Comparison of ENCODE assay signal across 8 cellular contexts in genomic region chr2:219160186-219161017, GRCh38. TPM values are rescaled to one million over a fixed set of nuclear protein-coding genes. Genes with fewer than 3 reads are reported as not detected.
A peak's percentile ranks its signal among the peaks of the same experiment; 100 is the strongest.
DNase-seq lines count a peak whose midpoint lies in the region; ATAC-seq and TF ChIP-seq lines count a peak whose summit lies in the region.

Gene NHEJ1, minus strand, starts transcription at chr2:219160815. Its CDS starts 2,453 bp downstream, at chr2:219158362.

- H3K4me1 ChIP-seq in Panc1 (ENCODE audit: control insufficient read depth, insufficient read depth, low read length) (peaks cover 5% of the 10 kb centered on the region), esophagus squamous epithelium (peaks cover 4 to 17% (median 5%) of the 10 kb centered on the region in 3 donors)
- peaks cover 11 to 12% of the 10 kb centered on the region in 2 donors for H3K4me1 ChIP-seq in naive thymus-derived CD4-positive, alpha-beta T cell (ENCODE audit: control insufficient read depth in 2 of 2, insufficient read depth in 2 of 2, low read length in 2 of 2)

- DNase-seq in DMS79 (lab: John Stamatoyannopoulos, UW) (peak; percentile 66), KBM-7 (peak; percentile 94), Panc1 (ENCODE audit: low read depth, low spot score) (peak; percentile 75), esophagus squamous epithelium (lab: John Stamatoyannopoulos, UW) (peak; percentile 77)
- peak; percentile 98 to 99 for DNase-seq in activated T-cell treated with anti-CD3 and anti-CD28 coated beads, Interleukin-2, amount 50 U/mL, for 48 hours
- DNase-seq in naive thymus-derived CD4-positive, alpha-beta T cell: peak; percentile 84 to 98 (median 92)
- peak; percentile 91 for DNase-seq in stimulated activated naive B cell treated with anti-CD40 and anti-IgM and Interleukin-4, amounts not matched to agents 10 μg/mL and 1 μg/mL and 100 μg/mL, for 72 hours

- peak within 1 kb of the TSS; percentile 88 to 97 (median 93) for H3K4me3 Mint-ChIP-seq in naive thymus-derived CD4-positive, alpha-beta T cell
- H3K4me3 Mint-ChIP-seq in stimulated activated naive B cell treated with anti-CD40 and anti-IgM and Interleukin-4, amounts not matched to agents 10 μg/mL and 1 μg/mL and 100 μg/mL, for 72 hours: peak within 1 kb of the TSS; percentile 88 to 94

- TF ChIP-seq CTCF in Panc1 (IDR thresholded peaks at IDR 0.05) (peak; percentile 98), esophagus squamous epithelium (IDR thresholded peaks at IDR 0.05) (peak; percentile 98 to 99 (median 98))

- intact Hi-C loops in Panc1 (cut with micrococcal nuclease; ENCODE audit: unreplicated experiment) (loop anchor here (2.0 to 10.0 kb wide), 2 partner anchors 54 to 134 kb away; partner anchors contain the start of gene ABCB6), esophagus squamous epithelium (cut with DNase I) (loop anchor here (5.0 to 10.0 kb wide), 2 partner anchors 54 to 137 kb away; partner anchors contain the start of gene ABCB6)
- intact Hi-C loops in naive thymus-derived CD4-positive, alpha-beta T cell (cut with micrococcal nuclease): loop anchor here (1.0 to 5.0 kb wide), 20 partner anchors 11 to 450 kb away; partner anchors contain the start of genes ABCB6 (in 2 of the 2), ANKZF1 (in 2 of the 2), ATG9A (in 2 of the 2) and DNAJB2 (in 2 of the 2)

- peak within 1 kb of the TSS; percentile 81 to 97 (median 93) for H3K27ac Mint-ChIP-seq in naive thymus-derived CD4-positive, alpha-beta T cell
- peak within 1 kb of the TSS; percentile 97 for H3K27ac Mint-ChIP-seq in stimulated activated naive B cell treated with anti-CD40 and anti-IgM and Interleukin-4, amounts not matched to agents 10 μg/mL and 1 μg/mL and 100 μg/mL, for 72 hours

- CTCF ChIA-PET in Panc1 (lab: Charles Lee): no interaction called here
- CTCF ChIA-PET in naive thymus-derived CD4-positive, alpha-beta T cell (lab: Charles Lee): interaction anchor here (0.6 to 4.8 kb wide), 11 partner anchors 10 to 138 kb away, joined by 3 to 54 read pairs (median 4); partner anchors contain the start of gene SLC23A3

- ATAC-seq in GM21619 (IDR thresholded peaks at IDR 0.05; ENCODE audit: unreplicated experiment) (peak; percentile 87), Panc1 (peak; percentile 97)
- peak; percentile 96 for ATAC-seq in naive thymus-derived CD4-positive, alpha-beta T cell
- ATAC-seq in stimulated activated naive B cell treated with anti-CD40 and anti-IgM and Interleukin-4, amounts not matched to agents 10 μg/mL and 1 μg/mL and 100 μg/mL, for 72 hours (replicated peaks): peak; percentile 86 to 89

- peak in 1 of 4 donors; percentile 64 for TF ChIP-seq POLR2A in esophagus squamous epithelium (IDR thresholded peaks at IDR 0.05)

- no peaks in the 10 kb centered on the region for H3K36me3 ChIP-seq in Panc1 (ENCODE audit: control insufficient read depth, insufficient read depth, low read length)
- peaks cover 0 to 28% (median 0%) of the 10 kb centered on the region in 3 donors for H3K36me3 ChIP-seq in esophagus squamous epithelium
- peaks cover 0 to 23% (median 5%) of the 10 kb centered on the region in 3 experiments for H3K36me3 ChIP-seq in naive thymus-derived CD4-positive, alpha-beta T cell (ENCODE audit: control insufficient read depth in 2 of 3, insufficient read depth in 3 of 3, low read length in 3 of 3)

- H3K9me3 Mint-ChIP-seq in naive thymus-derived CD4-positive, alpha-beta T cell: no peaks in the 10 kb centered on the region
- H3K9me3 Mint-ChIP-seq in stimulated activated naive B cell treated with anti-CD40 and anti-IgM and Interleukin-4, amounts not matched to agents 10 μg/mL and 1 μg/mL and 100 μg/mL, for 72 hours: no peaks in the 10 kb centered on the region

- H3K27me3 Mint-ChIP-seq in naive thymus-derived CD4-positive, alpha-beta T cell: no peaks in the 10 kb centered on the region
- H3K27me3 Mint-ChIP-seq in stimulated activated naive B cell treated with anti-CD40 and anti-IgM and Interleukin-4, amounts not matched to agents 10 μg/mL and 1 μg/mL and 100 μg/mL, for 72 hours: no peaks in the 10 kb centered on the region

- POLR2A ChIA-PET in Panc1 (lab: Charles Lee): no interaction called here
- POLR2A ChIA-PET in naive thymus-derived CD4-positive, alpha-beta T cell (lab: Charles Lee): interaction anchor here (0.6 to 2.5 kb wide), 15 partner anchors 16 to 228 kb away, joined by 3 to 32 read pairs (median 5); partner anchors contain the start of genes ABCB6, CNPPD1, GLB1L and STK16

- no peaks in the 10 kb centered on the region for H3K9me3 ChIP-seq in Panc1 (ENCODE audit: control insufficient read depth, insufficient read depth, low read depth, low read length)
- no peaks in the 10 kb centered on the region for H3K9me3 ChIP-seq in esophagus squamous epithelium
- no peaks in the 10 kb centered on the region for H3K9me3 ChIP-seq in naive thymus-derived CD4-positive, alpha-beta T cell (ENCODE audit: control insufficient read depth in 2 of 3, low read length in 3 of 3)

- WGBS in esophagus squamous epithelium, 2 donors: 0% methylated on average over 6 to 10 of the region's 70 CpGs

- H3K27me3 ChIP-seq in Panc1 (ENCODE audit: control insufficient read depth, insufficient read depth, low read length) (no peaks in the 10 kb centered on the region), esophagus squamous epithelium (no peaks in the 10 kb centered on the region)
- H3K27me3 ChIP-seq in naive thymus-derived CD4-positive, alpha-beta T cell (ENCODE audit: control insufficient read depth in 2 of 2, insufficient read depth in 2 of 2, low read length in 2 of 2): no peaks in the 10 kb centered on the region

- H3K27ac ChIP-seq in Panc1 (ENCODE audit: low read length) (peak within 1 kb of the TSS; percentile 84), esophagus squamous epithelium (peak within 1 kb of the TSS; percentile 87 to 98 (median 97))
- peak within 1 kb of the TSS; percentile 77 for H3K27ac ChIP-seq in naive thymus-derived CD4-positive, alpha-beta T cell (ENCODE audit: low read depth, low read length)

- BruUV-seq in Panc1 (replicated peaks; lab: Mats Ljungman, UMichigan): no TSS peak

- peaks cover 13 to 41% (median 24%) of the 10 kb centered on the region in 7 donors for H3K4me1 Mint-ChIP-seq in naive thymus-derived CD4-positive, alpha-beta T cell
- H3K4me1 Mint-ChIP-seq in stimulated activated naive B cell treated with anti-CD40 and anti-IgM and Interleukin-4, amounts not matched to agents 10 μg/mL and 1 μg/mL and 100 μg/mL, for 72 hours: peaks cover 14 to 24% of the 10 kb centered on the region in 2 donors

- in situ Hi-C loops in KBM-7 (cut with MboI; ENCODE audit: low pct_unique_long_range_greater_than_20kb, low sequenced_read_pairs): no loop called here
- in situ Hi-C loops in Panc1 (cut with HindIII; ENCODE audit: low pct_unique_long_range_greater_than_20kb, low sequenced_read_pairs): no loop called here

- H3K36me3 Mint-ChIP-seq in naive thymus-derived CD4-positive, alpha-beta T cell: peaks cover 6 to 20% (median 17%) of the 10 kb centered on the region in 5 donors
- peaks cover 22 to 39% of the 10 kb centered on the region in 2 donors for H3K36me3 Mint-ChIP-seq in stimulated activated naive B cell treated with anti-CD40 and anti-IgM and Interleukin-4, amounts not matched to agents 10 μg/mL and 1 μg/mL and 100 μg/mL, for 72 hours

- peak within 1 kb of the TSS; percentile 61 to 77 for H3K4me3 ChIP-seq in Panc1 (ENCODE audit: low read depth in 2 of 2, low read length in 2 of 2)
- peak within 1 kb of the TSS; percentile 59 to 88 (median 84) for H3K4me3 ChIP-seq in esophagus squamous epithelium
- peak within 1 kb of the TSS; percentile 70 for H3K4me3 ChIP-seq in naive thymus-derived CD4-positive, alpha-beta T cell (ENCODE audit: low read length)

RNA-seq across cellular contexts. Expression of gene NHEJ1, which starts in this region (rescaled TPM):
- total RNA-seq in Panc1 (2021; ENCODE audit: unreplicated experiment): 18.2 TPM
- 17.4 TPM for polyA plus RNA-seq in Panc1 (2012; ENCODE audit: insufficient read length)
- 10 to 100 TPM in 2 of 4 donors, 1 to 10 TPM in 2; 6.3 to 14.3 (median 9.7) TPM for total RNA-seq in esophagus squamous epithelium
- total RNA-seq in naive thymus-derived CD4-positive, alpha-beta T cell: 10 to 100 TPM; 11.4 to 24.0 (median 17.9) TPM
- 10 to 100 TPM; 24.5 to 32.7 TPM for polyA plus RNA-seq in naive thymus-derived CD4-positive, alpha-beta T cell

Comparison
In these comparisons a context has a peak if more than half of its experiments do, and no peak if none do; other contexts are left out.
1. Peak in every context shown above with its lines: DNase-seq, ATAC-seq, H3K4me3 ChIP-seq and H3K27ac ChIP-seq.